Comparison of ENCODE assay signal across 8 cellular contexts in genomic region chr6:116682334-116682712, GRCh38. TPM values are rescaled to one million over a fixed set of nuclear protein-coding genes. Genes with fewer than 3 reads are reported as not detected.
DNase-seq lines count a peak whose midpoint lies in the region; ATAC-seq and TF ChIP-seq lines count a peak whose summit lies in the region.

No MANE protein-coding gene starts in this region.

- intact Hi-C loops in CD14-positive monocyte (cut with micrococcal nuclease): no loop called here
- intact Hi-C loops in transverse colon (cut with DNase I; ENCODE audit: low total_unique reads): no loop called here

- H3K27ac Mint-ChIP-seq in CD14-positive monocyte (peak overlapping the region; percentile 23 to 89 (median 82)), mesothelial cell of epicardium (peak overlapping the region; percentile 91)

- H3K27ac ChIP-seq in caudate nucleus (ENCODE audit: low read depth, low read length) (peak overlapping the region; percentile 46), transverse colon (peak overlapping the region in 3 of 4 donors; percentile 90 to 96 (median 91))

- H3K36me3 Mint-ChIP-seq in CD14-positive monocyte (peaks cover 11 to 13% of the 10 kb centered on the region in 2 donors), mesothelial cell of epicardium (peaks cover 21% of the 10 kb centered on the region)

- H3K4me1 ChIP-seq in transverse colon: peaks cover 0 to 29% (median 14%) of the 10 kb centered on the region in 4 donors

- H3K4me3 Mint-ChIP-seq in CD14-positive monocyte (peak overlapping the region; percentile 81 to 87), mesothelial cell of epicardium (peak overlapping the region; percentile 98)

- H3K4me3 ChIP-seq in transverse colon: peak overlapping the region in 2 of 4 donors; percentile 66 to 89

- H3K9me3 Mint-ChIP-seq in CD14-positive monocyte (peaks cover 0 to 2% (median 0%) of the 10 kb centered on the region in 7 donors), mesothelial cell of epicardium (peaks cover 9% of the 10 kb centered on the region)

- in situ Hi-C loops in transverse colon (cut with MboI; ENCODE audit: low pct_ligation_motif_present in 1 of 4, low pct_unique_long_range_greater_than_20kb in 1 of 4, low sequenced_read_pairs in 3 of 4): no loop called here

- WGBS in transverse colon (ENCODE audit: low coverage in 1 of 2), 2 donors: 42 to 45% methylated on average over 5 of the region's 5 CpGs

- H3K27me3 ChIP-seq in transverse colon: no peaks in the 10 kb centered on the region

- DNase-seq in CD14-positive monocyte (ENCODE audit: low spot score): no peak
- peak; percentile 39 for DNase-seq in SKM-1 treated with dmso at 0.1 percent for 144 hours (lab: John Stamatoyannopoulos, UW; ENCODE audit: unreplicated experiment)
- DNase-seq in caudate nucleus (lab: John Stamatoyannopoulos, UW): peak in 3 of 61 donors; percentile 10 to 25 (median 13)
- DNase-seq in mesothelial cell of epicardium (ENCODE audit: low spot score in 2 of 2, unreplicated experiment in 2 of 2): no peak
- no peak for DNase-seq in transverse colon

- no peak for TF ChIP-seq EP300 in transverse colon (IDR thresholded peaks at IDR 0.05; ENCODE audit: low read depth)

- H3K9me3 ChIP-seq in transverse colon: no peaks in the 10 kb centered on the region

- ATAC-seq in GM18519 (IDR thresholded peaks at IDR 0.05; ENCODE audit: low FRiP score, unreplicated experiment): peak; percentile 38
- peak; percentile 36 for ATAC-seq in HG03469 (IDR thresholded peaks at IDR 0.05; ENCODE audit: unreplicated experiment)
- no peak for ATAC-seq in HG03097 (IDR thresholded peaks at IDR 0.05; ENCODE audit: low FRiP score, unreplicated experiment)

- peaks cover 0 to 4% (median 2%) of the 10 kb centered on the region in 3 donors for H3K27me3 Mint-ChIP-seq in CD14-positive monocyte (ENCODE audit: low read depth in 3 of 3)
- no peaks in the 10 kb centered on the region for H3K27me3 Mint-ChIP-seq in mesothelial cell of epicardium (ENCODE audit: low read depth)

- no peak for TF ChIP-seq POLR2A in transverse colon (IDR thresholded peaks at IDR 0.05)

- no peaks in the 10 kb centered on the region for H3K36me3 ChIP-seq in transverse colon

- no peak for TF ChIP-seq CTCF in CD14-positive monocyte (IDR thresholded peaks at IDR 0.05)
- no peak for TF ChIP-seq CTCF in mesothelial cell of epicardium (IDR thresholded peaks at IDR 0.05; ENCODE audit: unreplicated experiment)
- no peak for TF ChIP-seq CTCF in transverse colon (IDR thresholded peaks at IDR 0.05)

- H3K4me1 Mint-ChIP-seq in CD14-positive monocyte (peaks cover 33% of the 10 kb centered on the region), mesothelial cell of epicardium (peaks cover 24% of the 10 kb centered on the region)

RNA-seq across cellular contexts. Expression of gene KPNA5, which starts 1.3 kb away (rescaled TPM):
- 1 to 10 TPM; 1.7 to 2.9 TPM for polyA plus RNA-seq in CD14-positive monocyte
- total RNA-seq in mesothelial cell of epicardium: 28.1 to 32.2 TPM (median 29.5 TPM) in 3 replicates
- 1 to 10 TPM in 3 of 4 donors, under 1 TPM in 1; 0.20 to 5.6 (median 2.2) TPM for total RNA-seq in transverse colon

RNA-seq across cellular contexts. Expression of gene ZUP1, which starts 13.8 kb away (rescaled TPM):
- polyA plus RNA-seq in CD14-positive monocyte: 1 to 10 TPM; 3.8 to 5.1 TPM
- total RNA-seq in mesothelial cell of epicardium: 13.0 to 13.9 TPM (median 13.1 TPM) in 3 replicates
- 10 to 100 TPM in 2 of 4 donors, 1 to 10 TPM in 1, not detected in 1; 10.0 to 14.1 (median 11.4) TPM for total RNA-seq in transverse colon
